Comparison of ENCODE assay signal across 8 cellular contexts in the genomic region with DNA sequence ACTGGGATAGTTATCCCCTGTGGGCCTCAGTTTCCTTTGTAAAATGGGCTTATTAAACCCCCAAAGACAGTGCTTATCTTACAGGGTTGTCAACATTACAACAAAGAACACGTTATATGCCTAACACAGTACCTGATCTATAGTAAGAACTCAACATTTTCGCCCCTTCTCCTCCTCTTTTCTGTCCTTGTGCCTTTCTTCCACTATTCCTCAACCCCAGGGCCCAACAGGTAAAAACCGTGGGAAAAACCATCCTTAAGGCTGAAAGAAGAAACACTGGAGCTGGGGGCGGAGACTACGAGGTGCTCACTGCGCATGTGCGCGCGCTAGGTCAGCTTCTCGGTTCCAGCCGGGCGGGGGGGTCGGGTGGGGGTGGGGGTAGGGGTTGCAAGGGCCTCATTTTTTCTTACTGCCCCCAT. TPM values are rescaled to one million over a fixed set of nuclear protein-coding genes. Genes with fewer than 3 reads are reported as not detected.
DNase-seq lines count a peak whose midpoint lies in the region; ATAC-seq and TF ChIP-seq lines count a peak whose summit lies in the region.

No MANE protein-coding gene starts in this region.

- peak overlapping the region; percentile 44 for H3K4me2 ChIP-seq in trophoblast cell (ENCODE audit: low read length)

- peak overlapping the region; percentile 88 for H4K91ac ChIP-seq in trophoblast cell (ENCODE audit: low read depth, low read length)

- H3K18ac ChIP-seq in trophoblast cell (ENCODE audit: low read length) = no peak overlapping the region

- peak overlapping the region; percentile 31 for H2BK5ac ChIP-seq in trophoblast cell (ENCODE audit: low read depth, low read length, poor library complexity)

- H3K79me2 ChIP-seq in trophoblast cell (ENCODE audit: control insufficient read depth, insufficient read depth, low read length, poor library complexity) = peaks cover 7% of the 10 kb centered on the region

- H3K4me1 ChIP-seq in cardiac muscle cell (ENCODE audit: low read depth) = no peaks in the 10 kb centered on the region
- H3K4me1 ChIP-seq in trophoblast cell (ENCODE audit: control insufficient read depth in 1 of 2, insufficient read depth in 2 of 2, low read length in 2 of 2) = no peaks in the 10 kb centered on the region

- TF ChIP-seq CTCF in GM06990 (IDR thresholded peaks at IDR 0.05; ENCODE audit: insufficient read depth, low read length, poor library complexity, severe bottlenecking) = no peak
- TF ChIP-seq CTCF in cardiac muscle cell (IDR thresholded peaks at IDR 0.05; ENCODE audit: low read depth, low read length) = no peak

- no peak overlapping the region for H3K23ac ChIP-seq in trophoblast cell (ENCODE audit: low read length)

- no peak overlapping the region for H2BK12ac ChIP-seq in trophoblast cell (ENCODE audit: low read length)

- H3K4ac ChIP-seq in trophoblast cell (ENCODE audit: low read depth, low read length) = no peak overlapping the region

- H3K9ac ChIP-seq in trophoblast cell (ENCODE audit: low read length) = no peak overlapping the region

- H3K4me3 ChIP-seq in GM06990 (replicated peaks; ENCODE audit: low read depth, low read length) = peak overlapping the region; percentile 72
- peak overlapping the region; percentile 50 for H3K4me3 ChIP-seq in cardiac muscle cell
- H3K4me3 ChIP-seq in trophoblast cell (ENCODE audit: low read depth, low read length) = peak overlapping the region; percentile 71

- H3K79me1 ChIP-seq in trophoblast cell (ENCODE audit: low read length) = peaks cover 8% of the 10 kb centered on the region

- H2AK5ac ChIP-seq in trophoblast cell (ENCODE audit: low read length) = no peak overlapping the region

- H4K12ac ChIP-seq in trophoblast cell (ENCODE audit: low read depth, low read length) = no peak overlapping the region

- WGBS in trophoblast cell (ENCODE audit: extremely low coverage, insufficient coverage, insufficient read length) = no CpG with 5 or more reads among the region's 13 CpGs

- H3K27me3 ChIP-seq in GM06990 (replicated peaks; ENCODE audit: control insufficient read depth, insufficient read depth, low read length) (no peaks in the 10 kb centered on the region), cardiac muscle cell (no peaks in the 10 kb centered on the region), trophoblast cell (ENCODE audit: insufficient read depth, low read length) (no peaks in the 10 kb centered on the region)

- no peaks in the 10 kb centered on the region for H3K9me3 ChIP-seq in cardiac muscle cell (ENCODE audit: low read depth)
- H3K9me3 ChIP-seq in trophoblast cell (ENCODE audit: insufficient read depth, low read depth, low read length) = no peaks in the 10 kb centered on the region

- H2AFZ ChIP-seq in trophoblast cell (ENCODE audit: insufficient read depth, low read length, poor library complexity) = peak overlapping the region; percentile 50

- ATAC-seq in HG02759 (IDR thresholded peaks at IDR 0.05; ENCODE audit: unreplicated experiment) (peak; percentile 11), HG03097 (IDR thresholded peaks at IDR 0.05; ENCODE audit: low FRiP score, unreplicated experiment) (no peak)

- H4K8ac ChIP-seq in trophoblast cell (ENCODE audit: low read depth, low read length) = peak overlapping the region; percentile 85

- H3K36me3 ChIP-seq in GM06990 (ENCODE audit: control insufficient read depth, insufficient read depth, low read length) (no peaks in the 10 kb centered on the region), cardiac muscle cell (no peaks in the 10 kb centered on the region), trophoblast cell (ENCODE audit: control insufficient read depth in 1 of 2, insufficient read depth in 2 of 2, low read length in 2 of 2) (peaks cover 0 to 3% of the 10 kb centered on the region in 2 experiments)

- peak overlapping the region; percentile 13 for H2BK120ac ChIP-seq in trophoblast cell (ENCODE audit: insufficient read depth, low read length, poor library complexity)

- H3K14ac ChIP-seq in trophoblast cell (ENCODE audit: low read length) = no peak overlapping the region

- H3K27ac ChIP-seq in cardiac muscle cell = peak overlapping the region; percentile 98
- H3K27ac ChIP-seq in trophoblast cell (ENCODE audit: low read depth, low read length) = peak overlapping the region; percentile 99

- no peak for DNase-seq in GM06990 (ENCODE audit: extremely low read depth, insufficient read length)
- peak; percentile 86 for DNase-seq in NCI-H2107 treated with DMSO at 0.1 percent for 48 hours (lab: John Stamatoyannopoulos, UW; ENCODE audit: unreplicated experiment)
- peak; percentile 57 for DNase-seq in activated naive CD4-positive, alpha-beta T cell treated with anti-CD3 and anti-CD28 coated beads, Interleukin-2, amount 50 U/mL, for 16 hours
- no peak for DNase-seq in cardiac muscle cell (ENCODE audit: low read depth in 1 of 2, low spot score in 1 of 2)
- peak in 1 of 2 donors; percentile 76 for DNase-seq in trophoblast cell
- no peak for DNase-seq in GM19238 (ENCODE audit: insufficient read length, low spot score)

RNA-seq across cellular contexts. Expression of gene XIAP, which starts 0.4 kb away (rescaled TPM):
- 24.7 and 39.0 TPM in 2 replicates for total RNA-seq in cardiac muscle cell
- 4.9 and 7.2 TPM in 2 replicates for polyA plus RNA-seq in cardiac muscle cell
- 29.1 and 30.0 TPM in 2 replicates for polyA plus RNA-seq in trophoblast cell (2013)

Comparison
In these comparisons a context has a peak if more than half of its experiments do, and no peak if none do; other contexts are left out.
1. DNase-seq: peak in NCI-H2107 treated with DMSO at 0.1 percent for 48 hours (single experiment) and activated naive CD4-positive, alpha-beta T cell treated with anti-CD3 and anti-CD28 coated beads, Interleukin-2, amount 50 U/mL, for 16 hours (single experiment); none in GM06990 (single experiment), cardiac muscle cell (0 of 2) and GM19238 (single experiment).
2. Peak in every context shown above with its lines, with median percentiles within 50 percentile points of each other: H3K4me3 ChIP-seq.